ENCODE assay signal across 20 cellular contexts in genomic region chr3:194368918-194369317, GRCh38. TPM values are rescaled to one million over a fixed set of nuclear protein-coding genes. Genes with fewer than 3 reads are reported as not detected.
DNase-seq lines count a peak whose midpoint lies in the region; ATAC-seq, FAIRE-seq and TF ChIP-seq lines count a peak whose summit lies in the region.
"Had no signal": no experiment of that assay in that cellular context is flagged by ENCODE, and none has a peak within 500 bp of the region (broad histone marks: within the 10 kb centered on the region; RNA-seq: fewer than 3 reads in every experiment).

No MANE protein-coding gene starts in this region.

- POLR2A ChIA-PET in HepG2 (lab: Yijun Ruan, JAX) = no interaction called here

- H3K9ac ChIP-seq in HepG2 (ENCODE audit: insufficient read depth, low read depth, low read length) = no peak overlapping the region
- no peak overlapping the region for H3K9ac ChIP-seq in iPS-20b (ENCODE audit: low read depth, low read length)
- no peak overlapping the region for H3K9ac ChIP-seq in MM.1S (ENCODE audit: low read length)

- no peaks in the 10 kb centered on the region for H3K9me3 ChIP-seq in HepG2 (ENCODE audit: low read length)
- H3K9me3 ChIP-seq in right lobe of liver = no peaks in the 10 kb centered on the region
- no peaks in the 10 kb centered on the region for H3K9me3 ChIP-seq in iPS-20b (ENCODE audit: insufficient read depth, low read depth, low read length)
- no peaks in the 10 kb centered on the region for H3K9me3 ChIP-seq in MM.1S (replicated peaks; ENCODE audit: insufficient read depth, low read length)
- H3K9me3 ChIP-seq: HAP-1 had no signal

- H4K20me1 ChIP-seq in HepG2 (ENCODE audit: insufficient read depth, low read length) (no peaks in the 10 kb centered on the region), MM.1S (ENCODE audit: insufficient read depth, low read length) (no peaks in the 10 kb centered on the region)

- H3K27me3 ChIP-seq in HepG2 (ENCODE audit: control insufficient read depth in 1 of 2, insufficient read depth in 2 of 2, low read length in 2 of 2) = peaks cover 13 to 78% of the 10 kb centered on the region in 2 experiments; a peak in 4 of 5 replicates
- no peaks in the 10 kb centered on the region for H3K27me3 ChIP-seq in right lobe of liver
- H3K27me3 ChIP-seq in iPS-20b (ENCODE audit: insufficient read depth, low read length) = peaks cover 18% of the 10 kb centered on the region
- peaks cover 26% of the 10 kb centered on the region for H3K27me3 ChIP-seq in MM.1S (replicated peaks; ENCODE audit: insufficient read depth, low read length)

- H3K4me1 ChIP-seq in HepG2 (ENCODE audit: insufficient read depth, low read length) (peaks cover 14% of the 10 kb centered on the region), right lobe of liver (peaks cover 0 to 9% (median 0%) of the 10 kb centered on the region in 4 donors), iPS-20b (ENCODE audit: insufficient read depth, low read length) (peaks cover 12% of the 10 kb centered on the region; the same call in 1 of the 2 replicates), MM.1S (ENCODE audit: low read length) (no peaks in the 10 kb centered on the region)
- H3K4me1 ChIP-seq: HAP-1 had no signal

- TF ChIP-seq POLR2A in HepG2 (IDR thresholded peaks at IDR 0.05; ENCODE audit: insufficient read depth in 1 of 2, low read depth in 2 of 2, low read length in 2 of 2) (no peak), right lobe of liver (IDR thresholded peaks at IDR 0.05) (no peak)

- TF ChIP-seq EP300 in HepG2 (IDR thresholded peaks at IDR 0.05; ENCODE audit: low read depth in 2 of 2, low read length in 2 of 2) (no peak), HepG2 (CRISPR knock-in tag; IDR thresholded peaks at IDR 0.05; ENCODE audit: borderline replicate concordance) (no peak)

- H3K27ac ChIP-seq in HepG2 (ENCODE audit: extremely low read length, insufficient read depth, low read length) = no peak overlapping the region
- no peak overlapping the region for H3K27ac ChIP-seq in right lobe of liver
- no peak overlapping the region for H3K27ac ChIP-seq in iPS-20b (ENCODE audit: low read length)
- no peak overlapping the region for H3K27ac ChIP-seq in MM.1S (ENCODE audit: low read length)
- H3K27ac ChIP-seq: C4-2B, RWPE1 had no signal

- H3K4me3 ChIP-seq in HepG2 (replicated peaks in 1 of 3; ENCODE audit: insufficient read depth in 1 of 3, low read depth in 2 of 3, low read length in 3 of 3) = no peak overlapping the region
- H3K4me3 ChIP-seq in right lobe of liver = no peak overlapping the region
- peak overlapping the region; percentile 59; the same call in 1 of the 2 replicates for H3K4me3 ChIP-seq in iPS-20b (ENCODE audit: low read length)
- no peak overlapping the region for H3K4me3 ChIP-seq in MM.1S (ENCODE audit: low read length)
- H3K4me3 ChIP-seq: HAP-1 had no signal

- H3K4me2 ChIP-seq in HepG2 (ENCODE audit: low read depth, low read length) (no peak overlapping the region), MM.1S (ENCODE audit: low read depth, low read length) (no peak overlapping the region)

- H3K36me3 ChIP-seq in HepG2 (replicated peaks in 1 of 2; ENCODE audit: control insufficient read depth in 1 of 2, insufficient read depth in 2 of 2, low read length in 2 of 2) (no peaks in the 10 kb centered on the region), right lobe of liver (no peaks in the 10 kb centered on the region), iPS-20b (ENCODE audit: insufficient read depth, low read depth, low read length) (no peaks in the 10 kb centered on the region), MM.1S (replicated peaks; ENCODE audit: insufficient read depth, low read length) (no peaks in the 10 kb centered on the region)
- H3K36me3 ChIP-seq: HAP-1 had no signal

- CTCF ChIA-PET in HepG2 (lab: Yijun Ruan, JAX; ENCODE audit: low intra/inter-chr PET ratio, low total read pairs) = no interaction called here

- 64% methylated on average over 3 of the region's 6 CpGs for WGBS in HepG2 (ENCODE audit: low lambda C conversion rate)
- 75% methylated on average over 5 of the region's 6 CpGs for WGBS in right lobe of liver (ENCODE audit: insufficient coverage, low coverage, low lambda C conversion rate, missing lambda C conversion rate)

- DNase-seq in HepG2 (ENCODE audit: low spot score) (no peak), right lobe of liver (no peak), RPMI7951 (ENCODE audit: low read depth) (peak; percentile 33), NCI-H2227 (lab: John Stamatoyannopoulos, UW; ENCODE audit: unreplicated experiment) (no peak), MM.1S (no peak), hypothalamus (lab: John Stamatoyannopoulos, UW) (no peak)
- DNase-seq: DMS79 treated with DMSO at 0.1 percent for 48 hours, KBM-7, NCI-H1105 treated with DMSO at 0.1 percent for 48 hours, NCI-H1694 treated with DMSO at 0.1 percent for 48 hours, NCI-H510A treated with DMSO at 0.1 percent for 48 hours, NCI-H774, SIG-M5 had no signal

- no TSS peak for BruUV-seq in HepG2 (replicated peaks; lab: Mats Ljungman, UMichigan)

- in situ Hi-C loops in HepG2 (cut with HindIII; ENCODE audit: extremely low pct_ligation_motif_present, low pct_unique_long_range_greater_than_20kb) = no loop called here

- no peaks in the 10 kb centered on the region for H3K9me2 ChIP-seq in MM.1S (replicated peaks; ENCODE audit: insufficient read depth, low read length)

- TF ChIP-seq CTCF in HepG2 (CRISPR knock-in tag; IDR thresholded peaks at IDR 0.05) (no peak), right lobe of liver (IDR thresholded peaks at IDR 0.05) (no peak), MM.1S (IDR thresholded peaks at IDR 0.05; ENCODE audit: low read length) (no peak)

- H3K79me2 ChIP-seq in HepG2 (ENCODE audit: insufficient read depth, low read length) (no peaks in the 10 kb centered on the region), MM.1S (ENCODE audit: low read length) (no peaks in the 10 kb centered on the region)

- H2AFZ ChIP-seq in HepG2 (ENCODE audit: low read length) = no peak overlapping the region
- H2AFZ ChIP-seq in MM.1S (ENCODE audit: low read length) = no peak overlapping the region

- no peak for TF ChIP-seq RAD21 in HepG2 (CRISPR knock-in tag; IDR thresholded peaks at IDR 0.05)

- intact Hi-C loops in HepG2 (cut with micrococcal nuclease; ENCODE audit: unreplicated experiment) = loop anchor here (2.0 kb wide), 1 partner anchor 36 kb away; no protein-coding TSS in a partner anchor
- intact Hi-C loops in right lobe of liver (cut with DNase I) = no loop called here

- peak; percentile 38 for ATAC-seq in HepG2
- ATAC-seq in right lobe of liver = no peak
- ATAC-seq in HG02938 (IDR thresholded peaks at IDR 0.05; ENCODE audit: unreplicated experiment) = no peak

- no peak for FAIRE-seq in HepG2 (lab: Jason Lieb, UNC)
- FAIRE-seq: D721Med had no signal

- H3F3A ChIP-seq in MM.1S (ENCODE audit: insufficient read depth, low read length) = no peaks in the 10 kb centered on the region

RNA-seq across cellular contexts. Expression of gene LRRC15, which starts 0.6 kb away (rescaled TPM):
- total RNA-seq in HepG2 (2016; rRNA removed; fragmentation: Illumina TruSeq; extraction: Trizol) = not detected in 2 replicates
- total RNA-seq in HepG2 (2016; cell fraction: cytosol; rRNA removed; fragmentation: Illumina TruSeq; extraction: Trizol; ENCODE audit: low read depth) = not detected in 2 replicates
- not detected in 2 replicates for total RNA-seq in HepG2 (2016; cell fraction: insoluble cytoplasmic fraction; rRNA removed; fragmentation: Illumina TruSeq; extraction: Trizol)
- not detected in 2 replicates for total RNA-seq in HepG2 (2016; cell fraction: membrane; rRNA removed; fragmentation: Illumina TruSeq; extraction: Trizol)
- not detected in 2 replicates for total RNA-seq in HepG2 (2016; cell fraction: nucleus; rRNA removed; fragmentation: Illumina TruSeq; extraction: Trizol)
- not detected in 2 replicates for polyA plus RNA-seq in HepG2 (2011; rRNA removed)
- not detected in 2 replicates for polyA plus RNA-seq in HepG2 (2011; cell fraction: cytosol; rRNA removed)
- not detected in 2 replicates for polyA plus RNA-seq in HepG2 (2011; cell fraction: nucleus; rRNA removed)
- polyA plus RNA-seq in HepG2 (2012) = not detected in 2 replicates
- polyA plus RNA-seq in HepG2 (2016; cell fraction: cytosol; fragmentation: Illumina TruSeq; extraction: Trizol; ENCODE audit: low read depth) = not detected in 2 replicates
- not detected in 2 replicates for polyA plus RNA-seq in HepG2 (2016; cell fraction: insoluble cytoplasmic fraction; fragmentation: Illumina TruSeq; extraction: Trizol; ENCODE audit: low read depth)
- not detected in 2 replicates for polyA plus RNA-seq in HepG2 (2016; cell fraction: membrane; fragmentation: Illumina TruSeq; extraction: Trizol; ENCODE audit: low read depth)
- polyA plus RNA-seq in HepG2 (2016; cell fraction: nucleus; fragmentation: Illumina TruSeq; extraction: Trizol; ENCODE audit: insufficient read depth, low read depth) = not detected in 2 replicates
- 0.05 TPM in 1 of 2 replicates, not detected in the other for polyA minus RNA-seq in HepG2 (2011; rRNA and poly(A)+ RNA removed; ENCODE audit: low replicate concordance)
- polyA minus RNA-seq in HepG2 (2011; cell fraction: cytosol; rRNA and poly(A)+ RNA removed) = not detected in 2 replicates
- polyA minus RNA-seq in HepG2 (2011; cell fraction: nucleus; rRNA and poly(A)+ RNA removed) = not detected in 2 replicates
- total RNA-seq in right lobe of liver = under 1 TPM in 5 of 6 experiments, not detected in 1; 0.07 to 0.37 (median 0.09) TPM
- 93.4 and 95.0 TPM in 2 replicates for total RNA-seq in RPMI7951 (2014; rRNA removed; shearing (Covaris generic))

RNA-seq across cellular contexts. Expression of gene CPN2, which starts 17.8 kb away (rescaled TPM):
- 16.3 and 27.7 TPM in 2 replicates for total RNA-seq in HepG2 (2016; rRNA removed; fragmentation: Illumina TruSeq; extraction: Trizol)
- total RNA-seq in HepG2 (2016; cell fraction: cytosol; rRNA removed; fragmentation: Illumina TruSeq; extraction: Trizol; ENCODE audit: low read depth) = 4.8 and 4.9 TPM in 2 replicates
- total RNA-seq in HepG2 (2016; cell fraction: insoluble cytoplasmic fraction; rRNA removed; fragmentation: Illumina TruSeq; extraction: Trizol) = 11.8 and 26.8 TPM in 2 replicates
- total RNA-seq in HepG2 (2016; cell fraction: membrane; rRNA removed; fragmentation: Illumina TruSeq; extraction: Trizol) = 14.4 and 15.6 TPM in 2 replicates
- 34.1 and 42.6 TPM in 2 replicates for total RNA-seq in HepG2 (2016; cell fraction: nucleus; rRNA removed; fragmentation: Illumina TruSeq; extraction: Trizol)
- 26.7 and 29.3 TPM in 2 replicates for polyA plus RNA-seq in HepG2 (2011; rRNA removed)
- polyA plus RNA-seq in HepG2 (2011; cell fraction: cytosol; rRNA removed) = 12.6 and 16.6 TPM in 2 replicates
- 18.2 and 18.5 TPM in 2 replicates for polyA plus RNA-seq in HepG2 (2011; cell fraction: nucleus; rRNA removed)
- 19.0 and 20.2 TPM in 2 replicates for polyA plus RNA-seq in HepG2 (2012)
- polyA plus RNA-seq in HepG2 (2016; cell fraction: cytosol; fragmentation: Illumina TruSeq; extraction: Trizol; ENCODE audit: low read depth) = 8.8 and 9.3 TPM in 2 replicates
- polyA plus RNA-seq in HepG2 (2016; cell fraction: insoluble cytoplasmic fraction; fragmentation: Illumina TruSeq; extraction: Trizol; ENCODE audit: low read depth) = 27.5 and 38.0 TPM in 2 replicates
- polyA plus RNA-seq in HepG2 (2016; cell fraction: membrane; fragmentation: Illumina TruSeq; extraction: Trizol; ENCODE audit: low read depth) = 18.2 and 23.6 TPM in 2 replicates
- polyA plus RNA-seq in HepG2 (2016; cell fraction: nucleus; fragmentation: Illumina TruSeq; extraction: Trizol; ENCODE audit: insufficient read depth, low read depth) = 100 and 101 TPM in 2 replicates
- polyA minus RNA-seq in HepG2 (2011; rRNA and poly(A)+ RNA removed; ENCODE audit: low replicate concordance) = 66.5 TPM in 1 of 2 replicates, not detected in the other
- polyA minus RNA-seq in HepG2 (2011; cell fraction: cytosol; rRNA and poly(A)+ RNA removed) = 19.2 and 22.2 TPM in 2 replicates
- polyA minus RNA-seq in HepG2 (2011; cell fraction: nucleus; rRNA and poly(A)+ RNA removed) = 6.3 and 7.8 TPM in 2 replicates
- 100 to 1,000 TPM; 173 to 307 (median 202) TPM for total RNA-seq in right lobe of liver
- 0.10 TPM in 1 of 2 replicates, not detected in the other for total RNA-seq in RPMI7951 (2014; rRNA removed; shearing (Covaris generic))
- total RNA-seq: A172 had no signal

RNA-seq across cellular contexts. Expression of gene GP5, which starts 30.1 kb away (rescaled TPM):
- total RNA-seq in HepG2 (2016; rRNA removed; fragmentation: Illumina TruSeq; extraction: Trizol) (not detected in 2 replicates), right lobe of liver (under 1 TPM in 4 of 6 experiments, not detected in 2; 0.07 to 0.23 (median 0.16) TPM)
- not detected in 2 replicates for total RNA-seq in HepG2 (2016; cell fraction: cytosol; rRNA removed; fragmentation: Illumina TruSeq; extraction: Trizol; ENCODE audit: low read depth)
- total RNA-seq in HepG2 (2016; cell fraction: insoluble cytoplasmic fraction; rRNA removed; fragmentation: Illumina TruSeq; extraction: Trizol) = not detected in 2 replicates
- not detected in 2 replicates for total RNA-seq in HepG2 (2016; cell fraction: membrane; rRNA removed; fragmentation: Illumina TruSeq; extraction: Trizol)
- total RNA-seq in HepG2 (2016; cell fraction: nucleus; rRNA removed; fragmentation: Illumina TruSeq; extraction: Trizol) = not detected in 2 replicates
- 0.01 TPM in 1 of 2 replicates, not detected in the other for polyA plus RNA-seq in HepG2 (2011; rRNA removed)
- 0.01 TPM in 1 of 2 replicates, not detected in the other for polyA plus RNA-seq in HepG2 (2011; cell fraction: cytosol; rRNA removed)
- polyA plus RNA-seq in HepG2 (2011; cell fraction: nucleus; rRNA removed) = 0.07 TPM in 1 of 2 replicates, not detected in the other
- polyA plus RNA-seq in HepG2 (2012) = not detected in 2 replicates
- not detected in 2 replicates for polyA plus RNA-seq in HepG2 (2016; cell fraction: cytosol; fragmentation: Illumina TruSeq; extraction: Trizol; ENCODE audit: low read depth)
- not detected in 2 replicates for polyA plus RNA-seq in HepG2 (2016; cell fraction: insoluble cytoplasmic fraction; fragmentation: Illumina TruSeq; extraction: Trizol; ENCODE audit: low read depth)
- polyA plus RNA-seq in HepG2 (2016; cell fraction: membrane; fragmentation: Illumina TruSeq; extraction: Trizol; ENCODE audit: low read depth) = not detected in 2 replicates
- not detected in 2 replicates for polyA plus RNA-seq in HepG2 (2016; cell fraction: nucleus; fragmentation: Illumina TruSeq; extraction: Trizol; ENCODE audit: insufficient read depth, low read depth)
- 0.04 TPM in 1 of 2 replicates, not detected in the other for polyA minus RNA-seq in HepG2 (2011; rRNA and poly(A)+ RNA removed; ENCODE audit: low replicate concordance)
- not detected in 2 replicates for polyA minus RNA-seq in HepG2 (2011; cell fraction: cytosol; rRNA and poly(A)+ RNA removed)
- 0.25 and 0.39 TPM in 2 replicates for polyA minus RNA-seq in HepG2 (2011; cell fraction: nucleus; rRNA and poly(A)+ RNA removed)
- total RNA-seq in RPMI7951 (2014; rRNA removed; shearing (Covaris generic)) = not detected in 2 replicates

Comparison
In these comparisons a context has a peak if more than half of its experiments do, and no peak if none do; other contexts are left out.
1. RNA of gene LRRC15, which starts 0.6 kb away (total RNA-seq): 93.4 to 95.0 TPM in RPMI7951; 0.07 to 0.37 TPM in right lobe of liver and not detected in HepG2; every median in the first group is over 10 times any median in the second.